ENCODE assay signal across 9 cellular contexts in genomic region chr5:122077451-122078115, GRCh38. TPM values are rescaled to one million over a fixed set of nuclear protein-coding genes. Genes with fewer than 3 reads are reported as not detected.
DNase-seq lines count a peak whose midpoint lies in the region; ATAC-seq and TF ChIP-seq lines count a peak whose summit lies in the region.
"Had no signal": no experiment of that assay in that cellular context is flagged by ENCODE, and none has a peak within 500 bp of the region (broad histone marks: within the 10 kb centered on the region; RNA-seq: fewer than 3 reads in every experiment).

No MANE protein-coding gene starts in this region.

- no peaks in the 10 kb centered on the region for H3K36me3 ChIP-seq in urinary bladder (ENCODE audit: insufficient read depth)

- H3K4me1 ChIP-seq in urinary bladder (ENCODE audit: insufficient read depth), result no peaks in the 10 kb centered on the region

- H3K4me3 Mint-ChIP-seq in mesothelial cell of epicardium, result peak overlapping the region; percentile 79

- no peak overlapping the region for H3K27ac ChIP-seq in urinary bladder (ENCODE audit: low read depth)

- peak overlapping the region; percentile 80 for H3K27ac Mint-ChIP-seq in mesothelial cell of epicardium

- TF ChIP-seq CTCF in mesothelial cell of epicardium (IDR thresholded peaks at IDR 0.05; ENCODE audit: unreplicated experiment), result no peak

- peaks cover 42% of the 10 kb centered on the region for H3K27me3 Mint-ChIP-seq in mesothelial cell of epicardium (ENCODE audit: low read depth)

- H3K4me1 Mint-ChIP-seq in mesothelial cell of epicardium, result peaks cover 22% of the 10 kb centered on the region

- ATAC-seq in GM21737 (IDR thresholded peaks at IDR 0.05; ENCODE audit: unreplicated experiment), result peak; percentile 25

- WGBS in urinary bladder, result under 1% methylated on average over 73 of the region's 73 CpGs

- H3K36me3 Mint-ChIP-seq in mesothelial cell of epicardium, result no peaks in the 10 kb centered on the region

- H3K9me3 Mint-ChIP-seq in mesothelial cell of epicardium, result no peaks in the 10 kb centered on the region

- peak overlapping the region; percentile 56 for H3K4me3 ChIP-seq in urinary bladder (ENCODE audit: low read depth, low read length)

- DNase-seq in Daoy (ENCODE audit: low read depth) (peak; percentile 63), RPMI7951 (ENCODE audit: low read depth) (peak; percentile 47), ecto neural progenitor cell (ENCODE audit: low spot score) (peak; percentile 75), mesothelial cell of epicardium (ENCODE audit: low spot score in 2 of 2, unreplicated experiment in 2 of 2) (peak; percentile 26 to 48), cortex of kidney (lab: John Stamatoyannopoulos, UW) (no peak), midbrain (lab: John Stamatoyannopoulos, UW) (no peak)

RNA-seq across cellular contexts. Expression of gene LOX, which starts 0.5 kb away (rescaled TPM):
- total RNA-seq in Daoy (2014; rRNA removed; shearing (Covaris generic)), result 59.7 and 66.5 TPM in 2 replicates
- 28.4 and 32.2 TPM in 2 replicates for total RNA-seq in RPMI7951 (2014; rRNA removed; shearing (Covaris generic))
- total RNA-seq in mesothelial cell of epicardium (16.3 to 17.4 TPM (median 16.9 TPM) in 3 replicates), urinary bladder (158 TPM)
- polyA plus RNA-seq in urinary bladder, result 15.0 TPM
- total RNA-seq: T-helper 1 cell treated with Interleukin-12 subunit alpha and Interleukin-12 subunit beta and Interleukin-4 antibody, amounts not matched to agents 30 ng/mL and 1 ng/mL, for 36 hours had no signal

RNA-seq across cellular contexts. Expression of gene ZNF474, which starts 51.8 kb away (rescaled TPM):
- total RNA-seq in Daoy (2014; rRNA removed; shearing (Covaris generic)), result 0.92 and 1.8 TPM in 2 replicates
- 0.24 and 0.39 TPM in 2 replicates for total RNA-seq in RPMI7951 (2014; rRNA removed; shearing (Covaris generic))
- total RNA-seq in mesothelial cell of epicardium (0.29 to 0.98 TPM (median 0.41 TPM) in 3 replicates), urinary bladder (0.21 TPM)
- 0.13 TPM for polyA plus RNA-seq in urinary bladder

Comparison
In these comparisons a context has a peak if more than half of its experiments do, and no peak if none do; other contexts are left out.
1. DNase-seq: peak in Daoy (single experiment), RPMI7951 (single experiment), ecto neural progenitor cell (single experiment) and mesothelial cell of epicardium (2 of 2); none in cortex of kidney (single experiment) and midbrain (single experiment).